In genomic region chr9:135790850-135791249, GRCh38 we compare ENCODE assay signal across 23 cellular contexts.
A peak's percentile ranks its signal among the peaks of the same experiment; 100 is the strongest.
DNase-seq lines count a peak whose midpoint lies in the region; ATAC-seq, FAIRE-seq and TF ChIP-seq lines count a peak whose summit lies in the region.
"Had no signal": no experiment of that assay in that cellular context is flagged by ENCODE, and none has a peak within 500 bp of the region (broad histone marks: within the 10 kb centered on the region; RNA-seq: fewer than 3 reads in every experiment).

No MANE protein-coding gene starts in this region.

- no peak overlapping the region for H3K4me3 ChIP-seq in naive thymus-derived CD4-positive, alpha-beta T cell (ENCODE audit: low read length)
- H3K4me3 ChIP-seq in tibial artery = no peak overlapping the region
- H3K4me3 ChIP-seq: A549; BLaER1 treated with 17β-estradiol and CSF1 and Interleukin-3, amounts not matched to agents 10 nM and 100 nM; GM23248 had no signal

- POLR2A ChIA-PET in naive thymus-derived CD4-positive, alpha-beta T cell (lab: Charles Lee) = no interaction called here
- POLR2A ChIA-PET in HEK293T (lab: Yijun Ruan, JAX) = no interaction called here

- no peaks in the 10 kb centered on the region for H3K36me3 Mint-ChIP-seq in CD14-positive monocyte
- no peaks in the 10 kb centered on the region for H3K36me3 Mint-ChIP-seq in naive thymus-derived CD4-positive, alpha-beta T cell
- H3K36me3 Mint-ChIP-seq: CD4-positive, alpha-beta memory T cell had no signal

- no peaks in the 10 kb centered on the region for H3K27me3 ChIP-seq in naive thymus-derived CD4-positive, alpha-beta T cell (ENCODE audit: control insufficient read depth in 2 of 2, insufficient read depth in 2 of 2, low read length in 2 of 2)
- peaks cover 0 to 22% of the 10 kb centered on the region in 2 donors for H3K27me3 ChIP-seq in tibial artery
- H3K27me3 ChIP-seq: BE2C; BLaER1 treated with 17β-estradiol and CSF1 and Interleukin-3, amounts not matched to agents 10 nM and 100 nM had no signal

- no peaks in the 10 kb centered on the region for H3K36me3 ChIP-seq in naive thymus-derived CD4-positive, alpha-beta T cell (ENCODE audit: control insufficient read depth in 2 of 3, insufficient read depth in 3 of 3, low read length in 3 of 3)
- H3K36me3 ChIP-seq in tibial artery = no peaks in the 10 kb centered on the region
- H3K36me3 ChIP-seq: BLaER1 treated with 17β-estradiol and CSF1 and Interleukin-3, amounts not matched to agents 10 nM and 100 nM had no signal

- H3K4me1 ChIP-seq in naive thymus-derived CD4-positive, alpha-beta T cell (ENCODE audit: control insufficient read depth in 2 of 2, insufficient read depth in 2 of 2, low read length in 2 of 2) = no peaks in the 10 kb centered on the region
- H3K4me1 ChIP-seq in tibial artery = no peaks in the 10 kb centered on the region
- H3K4me1 ChIP-seq: A549, BE2C had no signal

- H3K4me1 Mint-ChIP-seq in CD14-positive monocyte = no peaks in the 10 kb centered on the region
- no peaks in the 10 kb centered on the region for H3K4me1 Mint-ChIP-seq in naive thymus-derived CD4-positive, alpha-beta T cell
- H3K4me1 Mint-ChIP-seq: CD4-positive, alpha-beta memory T cell had no signal

- DNase-seq in CD14-positive monocyte (ENCODE audit: low spot score) (peak; percentile 40), DMS53 (lab: John Stamatoyannopoulos, UW) (peak; percentile 88), GM12891 (ENCODE audit: insufficient read length, low spot score) (peak; percentile 23), activated gamma-delta T cell (lab: John Stamatoyannopoulos, UW) (no peak), tibial artery (no peak), HEK293T (ENCODE audit: extremely low spot score) (no peak)
- DNase-seq in naive thymus-derived CD4-positive, alpha-beta T cell = no peak
- DNase-seq in activated CD8-positive, alpha-beta memory T cell treated with anti-CD3 and anti-CD28 coated beads for 24 hours = no peak
- DNase-seq: 8988T; ACHN; AML-193; BE2C; Caco-2; CD4-positive, alpha-beta memory T cell; DMS153; DMS79 treated with DMSO at 0.1 percent for 48 hours; GF-D8; GM23248; HCEC 1CT had no signal

- no peaks in the 10 kb centered on the region for H3K9me3 Mint-ChIP-seq in CD14-positive monocyte
- no peaks in the 10 kb centered on the region for H3K9me3 Mint-ChIP-seq in naive thymus-derived CD4-positive, alpha-beta T cell
- H3K9me3 Mint-ChIP-seq: CD4-positive, alpha-beta memory T cell had no signal

- H3K4me3 Mint-ChIP-seq in CD14-positive monocyte = no peak overlapping the region
- H3K4me3 Mint-ChIP-seq in naive thymus-derived CD4-positive, alpha-beta T cell = no peak overlapping the region
- H3K4me3 Mint-ChIP-seq: CD4-positive, alpha-beta memory T cell had no signal

- intact Hi-C loops in CD14-positive monocyte (cut with micrococcal nuclease) (no loop called here), tibial artery (cut with DNase I; ENCODE audit: low total_unique reads) (no loop called here)
- intact Hi-C loops in naive thymus-derived CD4-positive, alpha-beta T cell (cut with micrococcal nuclease) = no loop called here

- H3K27ac Mint-ChIP-seq in CD14-positive monocyte = no peak overlapping the region
- no peak overlapping the region for H3K27ac Mint-ChIP-seq in naive thymus-derived CD4-positive, alpha-beta T cell
- H3K27ac Mint-ChIP-seq: CD4-positive, alpha-beta memory T cell had no signal

- no peak overlapping the region for H3K27ac ChIP-seq in naive thymus-derived CD4-positive, alpha-beta T cell (ENCODE audit: low read depth, low read length)
- no peak overlapping the region for H3K27ac ChIP-seq in tibial artery
- H3K27ac ChIP-seq: A549; BLaER1 treated with 17β-estradiol and CSF1 and Interleukin-3, amounts not matched to agents 10 nM and 100 nM; GM23248 had no signal

- no peak for TF ChIP-seq POLR2A in GM12891 (IDR thresholded peaks at IDR 0.05; ENCODE audit: low read depth, low read length)

- CTCF ChIA-PET in naive thymus-derived CD4-positive, alpha-beta T cell (lab: Charles Lee) = no interaction called here
- CTCF ChIA-PET in HEK293T (lab: Yijun Ruan, JAX) = no interaction called here

- H3K9me3 ChIP-seq in naive thymus-derived CD4-positive, alpha-beta T cell (ENCODE audit: control insufficient read depth in 2 of 3, low read length in 3 of 3) = no peaks in the 10 kb centered on the region
- no peaks in the 10 kb centered on the region for H3K9me3 ChIP-seq in tibial artery
- H3K9me3 ChIP-seq: A549; BE2C; BLaER1 treated with 17β-estradiol and CSF1 and Interleukin-3, amounts not matched to agents 10 nM and 100 nM; Caco-2 had no signal

- FAIRE-seq in GM12891 (lab: Jason Lieb, UNC) = no peak
- FAIRE-seq: A549, GM19239, H1 had no signal

- TF ChIP-seq CTCF in CD14-positive monocyte (IDR thresholded peaks at IDR 0.05) (no peak), tibial artery (IDR thresholded peaks at IDR 0.05) (no peak)

- ATAC-seq in naive thymus-derived CD4-positive, alpha-beta T cell = peak; percentile 23
- ATAC-seq: A549 had no signal

- peaks cover 2 to 6% (median 5%) of the 10 kb centered on the region in 3 donors for H3K27me3 Mint-ChIP-seq in CD14-positive monocyte (ENCODE audit: low read depth in 3 of 3)
- H3K27me3 Mint-ChIP-seq in naive thymus-derived CD4-positive, alpha-beta T cell = no peaks in the 10 kb centered on the region
- H3K27me3 Mint-ChIP-seq: CD4-positive, alpha-beta memory T cell had no signal

TF ChIP-seq in GM12891, 5 proteins besides CTCF, POLR2A, EP300 and RAD21:
- TF ChIP-seq SPI1 (IDR thresholded peaks at IDR 0.05; ENCODE audit: low read depth, low read length) (no peak), POU2F2 (IDR thresholded peaks at IDR 0.05; ENCODE audit: low read depth, low read length) (no peak), POLR2AphosphoS5 (IDR thresholded peaks at IDR 0.05; ENCODE audit: low read depth, low read length) (no peak), PAX5 (IDR thresholded peaks at IDR 0.05; ENCODE audit: insufficient read depth, low read length, severe bottlenecking) (no peak), TAF1 (IDR thresholded peaks at IDR 0.05; ENCODE audit: low read depth, low read length) (no peak)

TF ChIP-seq in HEK293T, 16 proteins besides CTCF, POLR2A, EP300 and RAD21:
- TF ChIP-seq TARDBP (IDR thresholded peaks at IDR 0.05) = no peak
TF ChIP-seq in HEK293T: peak in this region for 0.

Comparison
In these comparisons a context has a peak if more than half of its experiments do, and no peak if none do; other contexts are left out.
1. DNase-seq: peak in CD14-positive monocyte (single experiment), DMS53 (single experiment) and GM12891 (single experiment); none in naive thymus-derived CD4-positive, alpha-beta T cell (0 of 9), activated gamma-delta T cell (single experiment), tibial artery (0 of 2), HEK293T (single experiment) and activated CD8-positive, alpha-beta memory T cell treated with anti-CD3 and anti-CD28 coated beads for 24 hours (single experiment).